ENCODE assay signal across 16 cellular contexts in genomic region chr1:182113879-182114626, GRCh38. TPM values are rescaled to one million over a fixed set of nuclear protein-coding genes. Genes with fewer than 3 reads are reported as not detected.
DNase-seq lines count a peak whose midpoint lies in the region; ATAC-seq and TF ChIP-seq lines count a peak whose summit lies in the region.
"Had no signal": no experiment of that assay in that cellular context is flagged by ENCODE, and none has a peak within 500 bp of the region (broad histone marks: within the 10 kb centered on the region; RNA-seq: fewer than 3 reads in every experiment).

No MANE protein-coding gene starts in this region.

- no peak for TF ChIP-seq CTCF in right lobe of liver (IDR thresholded peaks at IDR 0.05)

- peaks cover 62% of the 10 kb centered on the region for H3K27me3 Mint-ChIP-seq in stimulated activated memory B cell treated with anti-CD40 and anti-IgM and Interleukin-4, amounts not matched to agents 10 μg/mL and 1 μg/mL and 100 μg/mL, for 72 hours

- H3K9me3 Mint-ChIP-seq in stimulated activated memory B cell treated with anti-CD40 and anti-IgM and Interleukin-4, amounts not matched to agents 10 μg/mL and 1 μg/mL and 100 μg/mL, for 72 hours, result no peaks in the 10 kb centered on the region
- H3K9me3 Mint-ChIP-seq: activated naive CD4-positive, alpha-beta T cell treated with anti-CD3 and anti-CD28 coated beads, Interleukin-2, amount 10 ng/mL, durations not matched to agents 7 days and 5 days; immature natural killer cell had no signal

- no peak for TF ChIP-seq POLR2A in right lobe of liver (IDR thresholded peaks at IDR 0.05)

- no peaks in the 10 kb centered on the region for H3K27me3 ChIP-seq in SJCRH30
- no peaks in the 10 kb centered on the region for H3K27me3 ChIP-seq in right lobe of liver

- H3K27ac ChIP-seq in SJCRH30, result peak overlapping the region; percentile 35
- H3K27ac ChIP-seq in right lobe of liver, result no peak overlapping the region
- H3K27ac ChIP-seq: RWPE1 had no signal

- H3K4me1 ChIP-seq in SJCRH30 (peaks cover 9% of the 10 kb centered on the region; the same call in 1 of the 2 replicates), right lobe of liver (no peaks in the 10 kb centered on the region)

- intact Hi-C loops in right lobe of liver (cut with DNase I), result no loop called here

- H3K27ac Mint-ChIP-seq in stimulated activated memory B cell treated with anti-CD40 and anti-IgM and Interleukin-4, amounts not matched to agents 10 μg/mL and 1 μg/mL and 100 μg/mL, for 72 hours, result no peak overlapping the region
- H3K27ac Mint-ChIP-seq: activated naive CD4-positive, alpha-beta T cell treated with anti-CD3 and anti-CD28 coated beads, Interleukin-2, amount 10 ng/mL, durations not matched to agents 7 days and 5 days; immature natural killer cell had no signal

- ATAC-seq in right lobe of liver, result peak; percentile 30 to 67 (median 42)
- ATAC-seq in stimulated activated memory B cell treated with anti-CD40 and anti-IgM and Interleukin-4, amounts not matched to agents 10 μg/mL and 1 μg/mL and 100 μg/mL, for 72 hours, result no peak
- ATAC-seq in GM21423 (IDR thresholded peaks at IDR 0.05; ENCODE audit: unreplicated experiment), result no peak

- H3K4me3 ChIP-seq in SJCRH30 (peak overlapping the region; percentile 36), right lobe of liver (no peak overlapping the region)
- H3K4me3 ChIP-seq: skin epidermis had no signal

- DNase-seq in SJCRH30 (peak; percentile 14 to 61), cerebellar cortex (ENCODE audit: low spot score) (peak; percentile 43), right lobe of liver (no peak), superior temporal gyrus (ENCODE audit: extremely low spot score) (peak; percentile 97), NCI-H510A treated with DMSO at 0.1 percent for 48 hours (lab: John Stamatoyannopoulos, UW) (no peak), NOMO-1 (lab: John Stamatoyannopoulos, UW; ENCODE audit: unreplicated experiment in 2 of 2) (no peak)
- DNase-seq: activated CD8-positive, alpha-beta memory T cell treated with anti-CD3 and anti-CD28 coated beads for 24 hours; activated naive CD4-positive, alpha-beta T cell treated with anti-CD3 and anti-CD28 coated beads, Interleukin-2, amount 10 ng/mL, durations not matched to agents 7 days and 5 days; dermis blood vessel endothelial cell; immature natural killer cell; NCI-H1105; NCI-H524 treated with DMSO at 0.1 percent for 48 hours had no signal

- H3K4me1 Mint-ChIP-seq in stimulated activated memory B cell treated with anti-CD40 and anti-IgM and Interleukin-4, amounts not matched to agents 10 μg/mL and 1 μg/mL and 100 μg/mL, for 72 hours, result no peaks in the 10 kb centered on the region
- H3K4me1 Mint-ChIP-seq: immature natural killer cell had no signal

- H3K4me3 Mint-ChIP-seq in stimulated activated memory B cell treated with anti-CD40 and anti-IgM and Interleukin-4, amounts not matched to agents 10 μg/mL and 1 μg/mL and 100 μg/mL, for 72 hours, result no peak overlapping the region
- H3K4me3 Mint-ChIP-seq: activated naive CD4-positive, alpha-beta T cell treated with anti-CD3 and anti-CD28 coated beads, Interleukin-2, amount 10 ng/mL, durations not matched to agents 7 days and 5 days; immature natural killer cell had no signal

- H3K9me3 ChIP-seq in SJCRH30 (replicated peaks), result no peaks in the 10 kb centered on the region
- no peaks in the 10 kb centered on the region for H3K9me3 ChIP-seq in right lobe of liver

- no peaks in the 10 kb centered on the region for H3K36me3 Mint-ChIP-seq in stimulated activated memory B cell treated with anti-CD40 and anti-IgM and Interleukin-4, amounts not matched to agents 10 μg/mL and 1 μg/mL and 100 μg/mL, for 72 hours
- H3K36me3 Mint-ChIP-seq: activated naive CD4-positive, alpha-beta T cell treated with anti-CD3 and anti-CD28 coated beads, Interleukin-2, amount 10 ng/mL, durations not matched to agents 7 days and 5 days; immature natural killer cell had no signal

- H3K36me3 ChIP-seq in SJCRH30 (no peaks in the 10 kb centered on the region), right lobe of liver (no peaks in the 10 kb centered on the region)

- 52% methylated on average over 8 of the region's 9 CpGs for WGBS in right lobe of liver (ENCODE audit: insufficient coverage, low coverage, low lambda C conversion rate, missing lambda C conversion rate)

RNA-seq across cellular contexts. Expression of gene ZNF648, which starts 52.5 kb away (rescaled TPM):
- total RNA-seq in SJCRH30 (2014; rRNA removed; shearing (Covaris generic)), result not detected in 2 replicates
- total RNA-seq in right lobe of liver, result 1 to 10 TPM in 1 of 6 experiments, under 1 TPM in 5; 0.35 to 1.5 (median 0.57) TPM
- total RNA-seq: dermis blood vessel endothelial cell had no signal

Comparison
In these comparisons a context has a peak if more than half of its experiments do, and no peak if none do; other contexts are left out.
1. DNase-seq: peak in SJCRH30 (2 of 2), cerebellar cortex (single experiment) and superior temporal gyrus (single experiment); none in right lobe of liver (0 of 3), NCI-H510A treated with DMSO at 0.1 percent for 48 hours (single experiment) and NOMO-1 (0 of 2).
2. ATAC-seq: peak in right lobe of liver (4 of 4); none in stimulated activated memory B cell treated with anti-CD40 and anti-IgM and Interleukin-4, amounts not matched to agents 10 μg/mL and 1 μg/mL and 100 μg/mL, for 72 hours (single experiment) and GM21423 (single experiment).